In the genomic region with DNA sequence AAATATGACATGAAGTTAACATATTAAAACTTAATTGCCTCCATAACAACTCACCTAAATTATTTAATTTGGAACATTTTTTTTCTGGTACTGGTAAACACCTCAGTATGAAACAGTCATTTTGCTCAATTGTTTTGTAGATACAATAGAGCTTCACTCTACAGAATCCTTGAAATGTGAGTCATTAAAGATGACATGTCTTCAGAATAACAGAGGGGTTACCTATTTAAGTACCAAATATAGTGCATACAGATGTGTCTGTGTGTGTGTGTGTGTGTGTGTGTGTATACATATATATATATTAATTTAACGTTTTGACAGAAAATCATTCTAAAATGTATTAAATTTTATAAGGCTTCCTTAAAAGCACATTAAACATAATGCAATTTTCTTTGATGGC, we compare ENCODE assay signal across 17 cellular contexts.
DNase-seq lines count a peak whose midpoint lies in the region; ATAC-seq and TF ChIP-seq lines count a peak whose summit lies in the region.
"Had no signal": no experiment of that assay in that cellular context is flagged by ENCODE, and none has a peak within 500 bp of the region (broad histone marks: within the 10 kb centered on the region; RNA-seq: fewer than 3 reads in every experiment).

No MANE protein-coding gene starts in this region.

- H4K20me1 ChIP-seq in smooth muscle cell (ENCODE audit: low read depth) (no peaks in the 10 kb centered on the region), SK-N-SH (ENCODE audit: insufficient read depth) (no peaks in the 10 kb centered on the region)

- ATAC-seq in activated T-cell treated with anti-CD3 and anti-CD28 coated beads, Interleukin-2, amount 50 U/mL, for 4 hours: peak; percentile 31 to 54
- peak; percentile 38 for ATAC-seq in activated T-helper 17 cell treated with anti-CD3 and anti-CD28 coated beads, Interleukin-2, amount 50 U/mL, for 72 hours (replicated peaks)
- ATAC-seq: K562, Panc1, SK-N-SH treated with all-trans-retinoic acid at 6 μM for 48 hours had no signal

- 3% methylated on average over 1 of the region's 1 CpG for WGBS in smooth muscle cell (ENCODE audit: low lambda C conversion rate)
- WGBS in SK-N-SH (ENCODE audit: low lambda C conversion rate): 0% methylated on average over 1 of the region's 1 CpG

- peak overlapping the region; percentile 82 for H3K9ac ChIP-seq in smooth muscle cell (ENCODE audit: low read depth)
- H3K9ac ChIP-seq in SK-N-SH: no peak overlapping the region

- peak overlapping the region; percentile 55 for H3K27ac Mint-ChIP-seq in HFFc6
- peak overlapping the region; percentile 42 for H3K27ac Mint-ChIP-seq in activated T-helper 17 cell treated with anti-CD3 and anti-CD28 coated beads, Interleukin-2, amount 50 U/mL, for 72 hours

- no peak for DNase-seq in activated T-cell treated with anti-CD3 and anti-CD28 coated beads, Interleukin-2, amount 50 U/mL, for 4 hours
- no peak for DNase-seq in activated T-cell treated with anti-CD3 and anti-CD28 coated beads, Interleukin-2, amount 50 U/mL, for 48 hours
- DNase-seq in HFFc6 (no peak), smooth muscle cell (lab: John Stamatoyannopoulos, UW; ENCODE audit: unreplicated experiment) (no peak), Kasumi-1 (lab: John Stamatoyannopoulos, UW) (no peak), SK-N-SH (no peak)
- DNase-seq: ACHN, AML-193, COR-L47, MV-4-11, NCI-H187 treated with DMSO at 0.1 percent for 48 hours, NCI-H2171, Right ventricle myocardium superior had no signal

- no peaks in the 10 kb centered on the region for H3K79me2 ChIP-seq in smooth muscle cell (ENCODE audit: low read depth)
- H3K79me2 ChIP-seq in SK-N-SH (ENCODE audit: insufficient read depth): no peaks in the 10 kb centered on the region

- peak overlapping the region; percentile 97 for H3K27ac ChIP-seq in smooth muscle cell (ENCODE audit: low read depth)
- H3K27ac ChIP-seq in SK-N-SH (ENCODE audit: low read depth in 2 of 2, low read length in 1 of 2): no peak overlapping the region

- peaks cover 5% of the 10 kb centered on the region for H3K9me3 Mint-ChIP-seq in activated T-cell treated with anti-CD3 and anti-CD28 coated beads, Interleukin-2, amount 50 U/mL, for 4 hours
- H3K9me3 Mint-ChIP-seq in HFFc6: no peaks in the 10 kb centered on the region
- no peaks in the 10 kb centered on the region for H3K9me3 Mint-ChIP-seq in activated T-helper 17 cell treated with anti-CD3 and anti-CD28 coated beads, Interleukin-2, amount 50 U/mL, for 72 hours

- no peaks in the 10 kb centered on the region for H3K27me3 Mint-ChIP-seq in activated T-cell treated with anti-CD3 and anti-CD28 coated beads, Interleukin-2, amount 50 U/mL, for 4 hours (ENCODE audit: low read depth)
- no peaks in the 10 kb centered on the region for H3K27me3 Mint-ChIP-seq in HFFc6 (ENCODE audit: insufficient read depth)
- no peaks in the 10 kb centered on the region for H3K27me3 Mint-ChIP-seq in activated T-helper 17 cell treated with anti-CD3 and anti-CD28 coated beads, Interleukin-2, amount 50 U/mL, for 72 hours

- H3K4me1 ChIP-seq in smooth muscle cell (ENCODE audit: low read depth): peaks cover 25% of the 10 kb centered on the region
- H3K4me1 ChIP-seq in SK-N-SH (ENCODE audit: control insufficient read depth in 1 of 2, insufficient read depth in 2 of 2, low read depth in 1 of 2, low read length in 1 of 2): no peaks in the 10 kb centered on the region; a peak in 1 of 4 replicates

- H3K9me2 ChIP-seq in SK-N-SH: no peaks in the 10 kb centered on the region

- H3K36me3 Mint-ChIP-seq in activated T-cell treated with anti-CD3 and anti-CD28 coated beads, Interleukin-2, amount 50 U/mL, for 4 hours (ENCODE audit: insufficient read depth): peaks cover 4% of the 10 kb centered on the region
- H3K36me3 Mint-ChIP-seq in HFFc6 (ENCODE audit: low read depth): no peaks in the 10 kb centered on the region
- H3K36me3 Mint-ChIP-seq in activated T-helper 17 cell treated with anti-CD3 and anti-CD28 coated beads, Interleukin-2, amount 50 U/mL, for 72 hours (ENCODE audit: low read depth): no peaks in the 10 kb centered on the region

- H3K27me3 ChIP-seq in smooth muscle cell (ENCODE audit: low read depth): no peaks in the 10 kb centered on the region
- no peaks in the 10 kb centered on the region for H3K27me3 ChIP-seq in SK-N-SH (ENCODE audit: insufficient read depth)

- no peaks in the 10 kb centered on the region for H3F3A ChIP-seq in smooth muscle cell (ENCODE audit: low read depth)
- peaks cover 3% of the 10 kb centered on the region for H3F3A ChIP-seq in SK-N-SH (replicated peaks; ENCODE audit: insufficient read depth)

- TF ChIP-seq CTCF in HFFc6 (IDR thresholded peaks at IDR 0.05) (no peak), smooth muscle cell (IDR thresholded peaks at IDR 0.05; ENCODE audit: borderline replicate concordance, insufficient read depth, poor library complexity, severe bottlenecking) (no peak), SK-N-SH (IDR thresholded peaks at IDR 0.05) (no peak)

- no peaks in the 10 kb centered on the region for H3K9me3 ChIP-seq in smooth muscle cell (replicated peaks; ENCODE audit: low read depth)
- H3K9me3 ChIP-seq in SK-N-SH: no peaks in the 10 kb centered on the region

- H2AFZ ChIP-seq in smooth muscle cell (ENCODE audit: low read depth) (no peak overlapping the region), SK-N-SH (ENCODE audit: low read depth) (no peak overlapping the region)

- CTCF ChIA-PET in SK-N-SH (lab: Yijun Ruan, JAX): no interaction called here

- no peak overlapping the region for H3K4me3 Mint-ChIP-seq in activated T-cell treated with anti-CD3 and anti-CD28 coated beads, Interleukin-2, amount 50 U/mL, for 4 hours
- H3K4me3 Mint-ChIP-seq in HFFc6: no peak overlapping the region
- no peak overlapping the region for H3K4me3 Mint-ChIP-seq in activated T-helper 17 cell treated with anti-CD3 and anti-CD28 coated beads, Interleukin-2, amount 50 U/mL, for 72 hours

- POLR2A ChIA-PET in SK-N-SH (lab: Yijun Ruan, JAX): no interaction called here

- H3K4me1 Mint-ChIP-seq in activated T-cell treated with anti-CD3 and anti-CD28 coated beads, Interleukin-2, amount 50 U/mL, for 4 hours (ENCODE audit: low read depth): peaks cover 52% of the 10 kb centered on the region
- H3K4me1 Mint-ChIP-seq in HFFc6 (ENCODE audit: low read depth): peaks cover 56% of the 10 kb centered on the region
- H3K4me1 Mint-ChIP-seq in activated T-helper 17 cell treated with anti-CD3 and anti-CD28 coated beads, Interleukin-2, amount 50 U/mL, for 72 hours: peaks cover 32% of the 10 kb centered on the region

- H3K4me3 ChIP-seq in smooth muscle cell (no peak overlapping the region), SK-N-SH (ENCODE audit: low read depth in 2 of 2, low read length in 1 of 2) (no peak overlapping the region)
- H3K4me3 ChIP-seq: K562 had no signal

- H3K36me3 ChIP-seq in smooth muscle cell (ENCODE audit: low read depth): no peaks in the 10 kb centered on the region
- H3K36me3 ChIP-seq in SK-N-SH (replicated peaks in 1 of 2; ENCODE audit: control insufficient read depth in 1 of 2, insufficient read depth in 2 of 2, low read length in 1 of 2): no peaks in the 10 kb centered on the region

- no peak for TF ChIP-seq RAD21 in SK-N-SH (IDR thresholded peaks at IDR 0.05; ENCODE audit: low read length)

- H3K4me2 ChIP-seq in smooth muscle cell: no peak overlapping the region
- H3K4me2 ChIP-seq in SK-N-SH: no peak overlapping the region

- no peak for TF ChIP-seq EP300 in SK-N-SH (IDR thresholded peaks at IDR 0.05; ENCODE audit: borderline replicate concordance in 1 of 2, low read depth in 1 of 2, low read length in 1 of 2)

TF ChIP-seq in SK-N-SH, 30 proteins besides CTCF, POLR2A, EP300 and RAD21:
- no peak for TF ChIP-seq SIN3A (IDR thresholded peaks at IDR 0.05; ENCODE audit: borderline replicate concordance, low read depth, low read length)
- no peak for TF ChIP-seq RCOR1 (IDR thresholded peaks at IDR 0.05; ENCODE audit: low read length)
- TF ChIP-seq FOXM1 (IDR thresholded peaks at IDR 0.05; ENCODE audit: low read depth): no peak
